22 cellular contexts compared by ENCODE assay signal in genomic region chr1:221563476-221563921, GRCh38.
DNase-seq lines count a peak whose midpoint lies in the region; ATAC-seq, FAIRE-seq and TF ChIP-seq lines count a peak whose summit lies in the region.
"Had no signal": no experiment of that assay in that cellular context is flagged by ENCODE, and none has a peak within 500 bp of the region (broad histone marks: within the 10 kb centered on the region; RNA-seq: fewer than 3 reads in every experiment).

No MANE protein-coding gene starts in this region.

- H4K20me1 ChIP-seq in K562 (replicated peaks; ENCODE audit: control insufficient read depth, insufficient read depth, low read length) = no peaks in the 10 kb centered on the region

- H3K4me3 Mint-ChIP-seq in progenitor cell of endocrine pancreas (ENCODE audit: low read depth) = no peak overlapping the region

- 42% methylated on average over 24 of the region's 24 CpGs for WGBS in K562 (ENCODE audit: insufficient coverage, low coverage, missing lambda C conversion rate)
- 34 to 43% methylated on average over 17 to 24 of the region's 24 CpGs for WGBS in testis, 2 donors
- 93 to 95% methylated on average over 24 of the region's 24 CpGs for WGBS in sigmoid colon, 2 donors

- H3K36me3 ChIP-seq in K562 (ENCODE audit: control insufficient read depth, insufficient read depth, low read length) = no peaks in the 10 kb centered on the region
- H3K36me3 ChIP-seq in testis (ENCODE audit: low read depth, missing control alignments) = no peaks in the 10 kb centered on the region
- H3K36me3 ChIP-seq in SJCRH30 = no peaks in the 10 kb centered on the region
- no peaks in the 10 kb centered on the region for H3K36me3 ChIP-seq in lower lobe of right lung
- no peaks in the 10 kb centered on the region for H3K36me3 ChIP-seq in sigmoid colon

- H3K4me1 ChIP-seq in K562 (replicated peaks in 1 of 2; ENCODE audit: control insufficient read depth in 2 of 2, insufficient read depth in 2 of 2, low read length in 2 of 2) = no peaks in the 10 kb centered on the region; a peak in 1 of 5 replicates
- H3K4me1 ChIP-seq in testis = peaks cover 13% of the 10 kb centered on the region
- peaks cover 5% of the 10 kb centered on the region for H3K4me1 ChIP-seq in SJCRH30
- H3K4me1 ChIP-seq in lower lobe of right lung = peaks cover 6% of the 10 kb centered on the region
- H3K4me1 ChIP-seq in sigmoid colon = no peaks in the 10 kb centered on the region

- H3K27me3 ChIP-seq in K562 (ENCODE audit: control insufficient read depth in 2 of 2, insufficient read depth in 2 of 2, low read length in 2 of 2) (no peaks in the 10 kb centered on the region), testis (no peaks in the 10 kb centered on the region), SJCRH30 (no peaks in the 10 kb centered on the region), lower lobe of right lung (ENCODE audit: low read depth) (no peaks in the 10 kb centered on the region), sigmoid colon (no peaks in the 10 kb centered on the region)

- peak overlapping the region; percentile 46 for H3K27ac Mint-ChIP-seq in progenitor cell of endocrine pancreas
- H3K27ac Mint-ChIP-seq: CD8-positive, alpha-beta memory T cell had no signal

- H2AFZ ChIP-seq in K562 (ENCODE audit: low read depth, low read length) = no peak overlapping the region

- H3K4me1 Mint-ChIP-seq in progenitor cell of endocrine pancreas (ENCODE audit: low read depth) = peaks cover 12% of the 10 kb centered on the region
- H3K4me1 Mint-ChIP-seq: CD8-positive, alpha-beta memory T cell had no signal

- no peaks in the 10 kb centered on the region for H3K36me3 Mint-ChIP-seq in progenitor cell of endocrine pancreas (ENCODE audit: insufficient read depth)
- H3K36me3 Mint-ChIP-seq: CD8-positive, alpha-beta memory T cell had no signal

- DNase-seq in K562 (ENCODE audit: extremely low read depth in 1 of 4, low spot score in 3 of 4) (no peak), left ventricle myocardium superior (no peak), progenitor cell of endocrine pancreas (ENCODE audit: low spot score, unreplicated experiment) (no peak), testis (peak; percentile 75), SJCRH30 (no peak), lower lobe of right lung (no peak), sigmoid colon (no peak)
- DNase-seq: C1 segment of cervical spinal cord; CD8-positive, alpha-beta memory T cell; KBM-7; NCI-H1105 treated with DMSO at 0.1 percent for 48 hours; NCI-H1694; NCI-H2081 treated with DMSO at 0.1 percent for 48 hours; NCI-H510A; NCI-H748 treated with DMSO at 0.1 percent for 48 hours; NK-92 treated with Interleukin-12 subunit alpha and Interleukin-12 subunit beta, amount 100 ng/mL, for 24 hours; SHP77 had no signal

- POLR2A ChIA-PET in K562 (lab: Yijun Ruan, JAX) = no interaction called here

- CTCF ChIA-PET in K562 (lab: Yijun Ruan, JAX; ENCODE audit: low intra/inter-chr PET ratio) = interaction anchor here (0.7 kb wide), 1 partner anchor 400 kb away, joined by 4 read pairs; no protein-coding TSS in a partner anchor

- no peak for ATAC-seq in K562
- ATAC-seq in left ventricle myocardium superior = peak; percentile 7
- ATAC-seq in lower lobe of right lung = no peak

- in situ Hi-C loops in K562 (cut with MboI) = no loop called here

- no peak overlapping the region for H3K4me2 ChIP-seq in K562 (ENCODE audit: insufficient read depth, low read length)

- H3K9me3 ChIP-seq in K562 (replicated peaks; ENCODE audit: control insufficient read depth, insufficient read depth, low read depth, low read length) (no peaks in the 10 kb centered on the region), testis (no peaks in the 10 kb centered on the region), SJCRH30 (replicated peaks) (no peaks in the 10 kb centered on the region), lower lobe of right lung (no peaks in the 10 kb centered on the region), sigmoid colon (no peaks in the 10 kb centered on the region)

- H3K79me2 ChIP-seq in K562 (ENCODE audit: control insufficient read depth, insufficient read depth, low read length) = no peaks in the 10 kb centered on the region

- intact Hi-C loops in K562 (cut with micrococcal nuclease) = no loop called here
- intact Hi-C loops in left ventricle myocardium superior (cut with micrococcal nuclease) = loop anchor here (10.0 kb wide), 1 partner anchor 171 kb away; no protein-coding TSS in a partner anchor
- intact Hi-C loops in testis (cut with DNase I; ENCODE audit: low total_unique reads) = loop anchor here (10.0 kb wide), 1 partner anchor 181 kb away; the partner anchor contains the start of gene DUSP10
- intact Hi-C loops in lower lobe of right lung (cut with DNase I) = no loop called here
- intact Hi-C loops in sigmoid colon (cut with DNase I) = no loop called here

- H3K9me3 Mint-ChIP-seq in progenitor cell of endocrine pancreas (ENCODE audit: low read depth) = no peaks in the 10 kb centered on the region
- H3K9me3 Mint-ChIP-seq: CD8-positive, alpha-beta memory T cell had no signal

- no peaks in the 10 kb centered on the region for H3K27me3 Mint-ChIP-seq in progenitor cell of endocrine pancreas

- TF ChIP-seq RAD21 in K562 (CRISPR knock-in tag; conservative IDR thresholded peaks at IDR 0.05 in 1 of 2, IDR thresholded peaks at IDR 0.05 in 1 of 2) = no peak

- TF ChIP-seq POLR2A in K562 (conservative IDR thresholded peaks at IDR 0.05) (no peak), testis (IDR thresholded peaks at IDR 0.05) (no peak), sigmoid colon (IDR thresholded peaks at IDR 0.05) (no peak)

- no peaks in the 10 kb centered on the region for H3K9me1 ChIP-seq in K562 (ENCODE audit: control insufficient read depth, insufficient read depth, low read length)

- H3K9ac ChIP-seq in K562 (ENCODE audit: insufficient read depth in 1 of 2, low read depth in 2 of 2, low read length in 2 of 2) = no peak overlapping the region

- TF ChIP-seq EP300 in K562 (IDR thresholded peaks at IDR 0.05; ENCODE audit: low read length) (no peak), sigmoid colon (IDR thresholded peaks at IDR 0.05) (no peak)

- BruUV-seq in K562 (replicated peaks; lab: Mats Ljungman, UMichigan) = no TSS peak

- TF ChIP-seq CTCF in K562 (IDR thresholded peaks at IDR 0.05 in 2 of 3, conservative IDR thresholded peaks at IDR 0.05 in 1 of 3; ENCODE audit: insufficient read depth in 2 of 3, low read depth in 1 of 3, low read length in 3 of 3) (no peak), progenitor cell of endocrine pancreas (IDR thresholded peaks at IDR 0.05; ENCODE audit: unreplicated experiment) (no peak), testis (IDR thresholded peaks at IDR 0.05) (no peak), lower lobe of right lung (IDR thresholded peaks at IDR 0.05) (no peak), sigmoid colon (IDR thresholded peaks at IDR 0.05) (no peak)

- no peak overlapping the region for H3K27ac ChIP-seq in K562 (ENCODE audit: extremely low read depth, low read depth, low read length)
- peak overlapping the region; percentile 9 to 76 for H3K27ac ChIP-seq in testis
- no peak overlapping the region for H3K27ac ChIP-seq in SJCRH30
- no peak overlapping the region for H3K27ac ChIP-seq in lower lobe of right lung
- H3K27ac ChIP-seq in sigmoid colon = no peak overlapping the region

- H3K4me3 ChIP-seq in K562 = no peak overlapping the region
- H3K4me3 ChIP-seq in testis = peak overlapping the region; percentile 10 to 15
- H3K4me3 ChIP-seq in SJCRH30 = no peak overlapping the region
- H3K4me3 ChIP-seq in lower lobe of right lung = no peak overlapping the region
- H3K4me3 ChIP-seq in sigmoid colon = no peak overlapping the region

- FAIRE-seq in K562 (lab: Jason Lieb, UNC) = no peak
- FAIRE-seq: D721Med, GM12892, GM18507, H1, RCC 7860 had no signal

TF ChIP-seq in K562, 482 proteins besides CTCF, POLR2A, EP300 and RAD21:
- TF ChIP-seq SREBF2 (CRISPR knock-in tag; IDR thresholded peaks at IDR 0.05) (no peak), ZNF253 (CRISPR knock-in tag; conservative IDR thresholded peaks at IDR 0.05) (no peak), MAX (CRISPR knock-in tag; IDR thresholded peaks at IDR 0.05) (0 out of 2 replicates have a peak, but pooled peaks have one; percentile 26)

Comparison
In these comparisons a context has a peak if more than half of its experiments do, and no peak if none do; other contexts are left out.
1. H3K27ac ChIP-seq: peak in testis (2 of 2); none in K562 (single experiment), SJCRH30 (single experiment), lower lobe of right lung (single experiment) and sigmoid colon (0 of 4).
2. H3K4me3 ChIP-seq: peak in testis (2 of 2); none in K562 (single experiment), SJCRH30 (single experiment), lower lobe of right lung (single experiment) and sigmoid colon (0 of 4).
3. intact Hi-C loops: an anchor here in left ventricle myocardium superior (10.0 kb wide) and testis (10.0 kb wide); none called in K562, lower lobe of right lung and sigmoid colon.